In genomic region chrX:18674788-18675735, GRCh38 we compare ENCODE assay signal across 8 cellular contexts. TPM values are rescaled to one million over a fixed set of nuclear protein-coding genes. Genes with fewer than 3 reads are reported as not detected.
DNase-seq lines count a peak whose midpoint lies in the region; ATAC-seq and TF ChIP-seq lines count a peak whose summit lies in the region.

No MANE protein-coding gene starts in this region.

- H3K36me3 Mint-ChIP-seq in HFFc6 (ENCODE audit: low read depth), result no peaks in the 10 kb centered on the region
- H3K36me3 Mint-ChIP-seq in T-helper 1 cell treated with Interleukin-12 subunit alpha and Interleukin-12 subunit beta and Interleukin-4 antibody, amounts not matched to agents 30 μg/mL and 1 μg/mL, for 36 hours (ENCODE audit: low read depth), result no peaks in the 10 kb centered on the region

- peak overlapping the region; percentile 81 for H3K4me3 Mint-ChIP-seq in HFFc6
- peak overlapping the region; percentile 69 for H3K4me3 Mint-ChIP-seq in T-helper 1 cell treated with Interleukin-12 subunit alpha and Interleukin-12 subunit beta and Interleukin-4 antibody, amounts not matched to agents 30 μg/mL and 1 μg/mL, for 36 hours

- peak; percentile 94 to 96 for ATAC-seq in right cardiac atrium

- no peaks in the 10 kb centered on the region for H3K4me1 ChIP-seq in right cardiac atrium (ENCODE audit: control insufficient read depth, insufficient read depth, low read length)
- H3K4me1 ChIP-seq in vagina, result no peaks in the 10 kb centered on the region

- intact Hi-C loops in right cardiac atrium (cut with DNase I) (loop anchor here in 2 of 4 donors (10.0 kb wide), 1 partner anchor 210 kb away; no protein-coding TSS in a partner anchor), vagina (cut with DNase I) (no loop called here)

- H3K27me3 ChIP-seq in right cardiac atrium (ENCODE audit: control insufficient read depth, insufficient read depth) (no peaks in the 10 kb centered on the region), vagina (no peaks in the 10 kb centered on the region)

- TF ChIP-seq CTCF in GM12875 (IDR thresholded peaks at IDR 0.05; ENCODE audit: borderline replicate concordance, insufficient read depth, low read depth, low read length), result no peak
- no peak for TF ChIP-seq CTCF in HFFc6 (IDR thresholded peaks at IDR 0.05)
- TF ChIP-seq CTCF in vagina (IDR thresholded peaks at IDR 0.05), result no peak

- no peaks in the 10 kb centered on the region for H3K9me3 Mint-ChIP-seq in HFFc6
- no peaks in the 10 kb centered on the region for H3K9me3 Mint-ChIP-seq in T-helper 1 cell treated with Interleukin-12 subunit alpha and Interleukin-12 subunit beta and Interleukin-4 antibody, amounts not matched to agents 30 μg/mL and 1 μg/mL, for 36 hours

- H3K27ac Mint-ChIP-seq in HFFc6, result 0 out of 2 replicates have a peak overlapping the region, but pooled peaks have one; percentile 13
- peak overlapping the region; percentile 76 for H3K27ac Mint-ChIP-seq in T-helper 1 cell treated with Interleukin-12 subunit alpha and Interleukin-12 subunit beta and Interleukin-4 antibody, amounts not matched to agents 30 μg/mL and 1 μg/mL, for 36 hours

- peaks cover 8% of the 10 kb centered on the region for H3K27me3 Mint-ChIP-seq in HFFc6 (ENCODE audit: insufficient read depth)
- H3K27me3 Mint-ChIP-seq in T-helper 1 cell treated with Interleukin-12 subunit alpha and Interleukin-12 subunit beta and Interleukin-4 antibody, amounts not matched to agents 30 μg/mL and 1 μg/mL, for 36 hours (ENCODE audit: low read depth), result no peaks in the 10 kb centered on the region

- H3K4me1 Mint-ChIP-seq in HFFc6 (ENCODE audit: low read depth), result no peaks in the 10 kb centered on the region
- peaks cover 2% of the 10 kb centered on the region for H3K4me1 Mint-ChIP-seq in T-helper 1 cell treated with Interleukin-12 subunit alpha and Interleukin-12 subunit beta and Interleukin-4 antibody, amounts not matched to agents 30 μg/mL and 1 μg/mL, for 36 hours (ENCODE audit: low read depth)

- H3K4me3 ChIP-seq in GM12875 (ENCODE audit: low read depth, low read length), result peak overlapping the region; percentile 55
- peak overlapping the region; percentile 79 for H3K4me3 ChIP-seq in right cardiac atrium (ENCODE audit: low read length)
- H3K4me3 ChIP-seq in vagina, result peak overlapping the region; percentile 51 to 53

- H3K36me3 ChIP-seq in vagina, result no peaks in the 10 kb centered on the region

- H3K27ac ChIP-seq in angular gyrus (ENCODE audit: low read depth, low read length), result peak overlapping the region; percentile 55
- H3K27ac ChIP-seq in right cardiac atrium (ENCODE audit: low read length), result peak overlapping the region; percentile 78
- H3K27ac ChIP-seq in vagina, result peak overlapping the region; percentile 71

- peak; percentile 55 for DNase-seq in HFFc6
- DNase-seq in MV-4-11 (lab: John Stamatoyannopoulos, UW), result peak; percentile 62
- peak; percentile 77 to 92 (median 91) for DNase-seq in right cardiac atrium
- peak; percentile 86 for DNase-seq in putamen (ENCODE audit: low spot score)
- DNase-seq in vagina (ENCODE audit: extremely low spot score in 2 of 2), result no peak

- WGBS in right cardiac atrium, result 1% methylated on average over 74 of the region's 74 CpGs

- no peaks in the 10 kb centered on the region for H3K9me3 ChIP-seq in right cardiac atrium (ENCODE audit: control insufficient read depth, low read length)
- no peaks in the 10 kb centered on the region for H3K9me3 ChIP-seq in vagina

- TF ChIP-seq POLR2A in vagina (IDR thresholded peaks at IDR 0.05), result peak in 1 of 2 donors; percentile 45

RNA-seq across cellular contexts. Expression of gene RS1, which starts 3.2 kb away (rescaled TPM):
- not detected for total RNA-seq in HFFc6 (2021; fragmentation: NEBNext Ultra II Directional; extraction: Animal tissue kit (Norgen Biotek cat#: 25700))
- total RNA-seq in right cardiac atrium (not detected), vagina (not detected)
- polyA plus RNA-seq in right cardiac atrium, result not detected

RNA-seq across cellular contexts. Expression of gene PPEF1, which starts 32.4 kb away (rescaled TPM):
- not detected for total RNA-seq in HFFc6 (2021; fragmentation: NEBNext Ultra II Directional; extraction: Animal tissue kit (Norgen Biotek cat#: 25700))
- total RNA-seq in right cardiac atrium (1 to 10 TPM; 1.0 to 3.6 (median 2.8) TPM), vagina (not detected)
- polyA plus RNA-seq in right cardiac atrium, result 0.36 TPM

Comparison
In these comparisons a context has a peak if more than half of its experiments do, and no peak if none do; other contexts are left out.
1. DNase-seq: peak in HFFc6 (single experiment), MV-4-11 (single experiment), right cardiac atrium (3 of 3) and putamen (single experiment); none in vagina (0 of 2).
2. Peak in every context shown above with its lines, with median percentiles within 50 percentile points of each other: H3K4me3 ChIP-seq and H3K27ac ChIP-seq.